In genomic region chr1:229230893-229231753, GRCh38 we compare ENCODE assay signal across 8 cellular contexts. TPM values are rescaled to one million over a fixed set of nuclear protein-coding genes. Genes with fewer than 3 reads are reported as not detected.
DNase-seq lines count a peak whose midpoint lies in the region; ATAC-seq and TF ChIP-seq lines count a peak whose summit lies in the region.

No MANE protein-coding gene starts in this region.

- no peaks in the 10 kb centered on the region for H3K9me3 Mint-ChIP-seq in nephron
- no peaks in the 10 kb centered on the region for H3K9me3 Mint-ChIP-seq in activated CD4-positive, alpha-beta T cell treated with anti-CD3 and anti-CD28 coated beads for 36 hours (ENCODE audit: low read depth)

- H3K4me1 ChIP-seq in lower lobe of right lung, result peaks cover 32% of the 10 kb centered on the region

- peak overlapping the region in 1 of 3 experiments; percentile 9 for H3K4me3 Mint-ChIP-seq in nephron
- no peak overlapping the region for H3K4me3 Mint-ChIP-seq in activated CD4-positive, alpha-beta T cell treated with anti-CD3 and anti-CD28 coated beads for 36 hours

- in situ Hi-C loops in astrocyte of the spinal cord (cut with HindIII; ENCODE audit: low sequenced_read_pairs), result no loop called here

- no peak for ATAC-seq in HG03354 (IDR thresholded peaks at IDR 0.05; ENCODE audit: poor library complexity, severe bottlenecking, unreplicated experiment)
- ATAC-seq in activated CD4-positive, alpha-beta T cell treated with anti-CD3 and anti-CD28 coated beads for 36 hours, result no peak
- ATAC-seq in lower lobe of right lung, result no peak

- no peak for TF ChIP-seq CTCF in astrocyte of the spinal cord (IDR thresholded peaks at IDR 0.05; ENCODE audit: low read depth, low read length)
- no peak for TF ChIP-seq CTCF in nephron (IDR thresholded peaks at IDR 0.05; ENCODE audit: unreplicated experiment in 3 of 3)
- TF ChIP-seq CTCF in lower lobe of right lung (IDR thresholded peaks at IDR 0.05), result no peak

- CTCF ChIA-PET in activated CD4-positive, alpha-beta T cell treated with anti-CD3 and anti-CD28 coated beads for 36 hours (lab: Charles Lee), result interaction anchor here (0.9 to 5.7 kb wide), 5 partner anchors 10 to 565 kb away, joined by 3 to 46 read pairs (median 4); partner anchors contain the start of gene RHOU

- no peaks in the 10 kb centered on the region for H3K9me3 ChIP-seq in lower lobe of right lung

- POLR2A ChIA-PET in activated CD4-positive, alpha-beta T cell treated with anti-CD3 and anti-CD28 coated beads for 36 hours (lab: Charles Lee), result no interaction called here

- DNase-seq in DMS53 (lab: John Stamatoyannopoulos, UW) (peak; percentile 90), NCI-H146 (lab: John Stamatoyannopoulos, UW) (peak; percentile 92), astrocyte of the spinal cord (ENCODE audit: low read depth, low spot score) (peak; percentile 69), NCI-H524 (lab: John Stamatoyannopoulos, UW) (no peak), lower lobe of right lung (no peak)
- no peak for DNase-seq in activated CD4-positive, alpha-beta T cell treated with anti-CD3 and anti-CD28 coated beads for 36 hours

- intact Hi-C loops in activated CD4-positive, alpha-beta T cell treated with anti-CD3 and anti-CD28 coated beads for 36 hours (cut with DNase I, micrococcal nuclease), result no loop called here
- intact Hi-C loops in lower lobe of right lung (cut with DNase I), result no loop called here

- H3K27me3 Mint-ChIP-seq in nephron (ENCODE audit: low read depth), result peaks cover 49% of the 10 kb centered on the region
- no peaks in the 10 kb centered on the region for H3K27me3 Mint-ChIP-seq in activated CD4-positive, alpha-beta T cell treated with anti-CD3 and anti-CD28 coated beads for 36 hours

- H3K4me3 ChIP-seq in astrocyte of the spinal cord (ENCODE audit: low read depth, low read length), result no peak overlapping the region
- H3K4me3 ChIP-seq in lower lobe of right lung, result no peak overlapping the region

- H3K4me1 Mint-ChIP-seq in nephron, result peaks cover 34% of the 10 kb centered on the region
- H3K4me1 Mint-ChIP-seq in activated CD4-positive, alpha-beta T cell treated with anti-CD3 and anti-CD28 coated beads for 36 hours, result peaks cover 21% of the 10 kb centered on the region

- H3K36me3 Mint-ChIP-seq in nephron (ENCODE audit: low read depth), result no peaks in the 10 kb centered on the region
- H3K36me3 Mint-ChIP-seq in activated CD4-positive, alpha-beta T cell treated with anti-CD3 and anti-CD28 coated beads for 36 hours (ENCODE audit: low read depth), result no peaks in the 10 kb centered on the region

- peaks cover 5% of the 10 kb centered on the region for H3K27me3 ChIP-seq in lower lobe of right lung (ENCODE audit: low read depth)

- peak overlapping the region; percentile 39 to 67 (median 56) for H3K27ac Mint-ChIP-seq in nephron
- H3K27ac Mint-ChIP-seq in activated CD4-positive, alpha-beta T cell treated with anti-CD3 and anti-CD28 coated beads for 36 hours, result no peak overlapping the region

- H3K36me3 ChIP-seq in lower lobe of right lung, result no peaks in the 10 kb centered on the region

- no peak overlapping the region for H3K27ac ChIP-seq in lower lobe of right lung

RNA-seq across cellular contexts. Expression of gene RAB4A, which starts 39.8 kb away (rescaled TPM):
- 10 to 100 TPM; 22.1 to 24.0 TPM for total RNA-seq in activated CD4-positive, alpha-beta T cell treated with anti-CD3 and anti-CD28 coated beads for 36 hours
- 51.5 TPM for total RNA-seq in lower lobe of right lung

Comparison
In these comparisons a context has a peak if more than half of its experiments do, and no peak if none do; other contexts are left out.
1. DNase-seq: peak in DMS53 (single experiment), NCI-H146 (single experiment) and astrocyte of the spinal cord (single experiment); none in activated CD4-positive, alpha-beta T cell treated with anti-CD3 and anti-CD28 coated beads for 36 hours (single experiment), NCI-H524 (0 of 2) and lower lobe of right lung (single experiment).